Comparison of ENCODE assay signal across 1 cellular context in genomic region chr21:38802050-38803026, GRCh38.
TF ChIP-seq lines count a peak whose summit lies in the region.

No MANE protein-coding gene starts in this region.

TF ChIP-seq in HepG2, 621 proteins besides CTCF, POLR2A, EP300 and RAD21 (continued from another document and continues in another):
- no peak for TF ChIP-seq ZHX2 (IDR thresholded peaks at IDR 0.05; ENCODE audit: low read depth)
- TF ChIP-seq ZHX2 (CRISPR knock-in tag; IDR thresholded peaks at IDR 0.05; ENCODE audit: borderline replicate concordance), result no peak
- no peak for TF ChIP-seq ZBTB44 (CRISPR knock-in tag; IDR thresholded peaks at IDR 0.05)
- TF ChIP-seq ASH2L (IDR thresholded peaks at IDR 0.05; ENCODE audit: insufficient read length, low read depth, low read length), result peak; percentile 68
- TF ChIP-seq ATF1 (CRISPR knock-in tag; IDR thresholded peaks at IDR 0.05), result peak; percentile 57
- TF ChIP-seq ATAD3A (CRISPR knock-in tag; IDR thresholded peaks at IDR 0.05), result no peak
- no peak for TF ChIP-seq ZKSCAN8 (CRISPR knock-in tag; IDR thresholded peaks at IDR 0.05; ENCODE audit: borderline replicate concordance)
- peak; percentile 42; the same call in 1 of the 2 replicates for TF ChIP-seq ZNF335 (CRISPR knock-in tag; IDR thresholded peaks at IDR 0.05)
- no peak for TF ChIP-seq ZNF292 (CRISPR knock-in tag; IDR thresholded peaks at IDR 0.05; ENCODE audit: borderline replicate concordance, low read depth)
- no peak for TF ChIP-seq ELK4 (CRISPR knock-in tag; IDR thresholded peaks at IDR 0.05; ENCODE audit: borderline replicate concordance)
- TF ChIP-seq ZNF709 (CRISPR knock-in tag; IDR thresholded peaks at IDR 0.05), result no peak
- TF ChIP-seq E2F5 (CRISPR knock-in tag; conservative IDR thresholded peaks at IDR 0.05), result no peak
- no peak for TF ChIP-seq ZNF878 (CRISPR knock-in tag; IDR thresholded peaks at IDR 0.05)
- TF ChIP-seq FOXJ3 (CRISPR knock-in tag; IDR thresholded peaks at IDR 0.05; ENCODE audit: borderline replicate concordance), result peak; percentile 75; the same call in 1 of the 2 replicates
- no peak for TF ChIP-seq ZNF615 (CRISPR knock-in tag; IDR thresholded peaks at IDR 0.05; ENCODE audit: borderline replicate concordance)
- no peak for TF ChIP-seq CAMTA2 (CRISPR knock-in tag; IDR thresholded peaks at IDR 0.05; ENCODE audit: borderline replicate concordance)
- TF ChIP-seq GFI1 (CRISPR knock-in tag; IDR thresholded peaks at IDR 0.05; ENCODE audit: borderline replicate concordance), result 0 out of 2 replicates have a peak, but pooled peaks have one; percentile 56
- peak; percentile 72; the same call in 1 of the 2 replicates for TF ChIP-seq RCOR2 (CRISPR knock-in tag; IDR thresholded peaks at IDR 0.05)
- TF ChIP-seq SUZ12 (IDR thresholded peaks at IDR 0.05; ENCODE audit: low read depth, low read length), result no peak
- TF ChIP-seq TGIF2 (CRISPR knock-in tag; IDR thresholded peaks at IDR 0.05), result no peak
- peak; percentile 52; the same call in 1 of the 2 replicates for TF ChIP-seq RXRB (CRISPR knock-in tag; IDR thresholded peaks at IDR 0.05; ENCODE audit: borderline replicate concordance)
- no peak for TF ChIP-seq ZKSCAN1 (IDR thresholded peaks at IDR 0.05; ENCODE audit: low read length)
- peak; percentile 44; the same call in 1 of the 2 replicates for TF ChIP-seq CEBPG (CRISPR knock-in tag; IDR thresholded peaks at IDR 0.05)
- peak; percentile 14; the same call in 1 of the 2 replicates for TF ChIP-seq ATF3 (CRISPR knock-in tag; IDR thresholded peaks at IDR 0.05)
- TF ChIP-seq UBTF (CRISPR knock-in tag; IDR thresholded peaks at IDR 0.05), result no peak
- TF ChIP-seq WIZ (CRISPR knock-in tag; IDR thresholded peaks at IDR 0.05), result 0 out of 2 replicates have a peak, but pooled peaks have one; percentile 32
- TF ChIP-seq ZNF362 (CRISPR knock-in tag; IDR thresholded peaks at IDR 0.05; ENCODE audit: borderline replicate concordance), result peak; percentile 60; the same call in 1 of the 2 replicates
- no peak for TF ChIP-seq PATZ1 (CRISPR knock-in tag; IDR thresholded peaks at IDR 0.05)
- TF ChIP-seq SIX1 (CRISPR knock-in tag; IDR thresholded peaks at IDR 0.05; ENCODE audit: borderline replicate concordance), result peak; percentile 100
- TF ChIP-seq SIN3B (IDR thresholded peaks at IDR 0.05; ENCODE audit: low read length), result no peak
- no peak for TF ChIP-seq ZC3H13 (CRISPR knock-in tag; IDR thresholded peaks at IDR 0.05)
- no peak for TF ChIP-seq ZNF546 (CRISPR knock-in tag; conservative IDR thresholded peaks at IDR 0.05)
- no peak for TF ChIP-seq NFAT5 (CRISPR knock-in tag; IDR thresholded peaks at IDR 0.05)
- TF ChIP-seq SP5 (CRISPR knock-in tag; IDR thresholded peaks at IDR 0.05; ENCODE audit: borderline replicate concordance, low read depth), result peak; percentile 97
